ENCODE assay signal across 38 cellular contexts in genomic region chr4:59341506-59341905, GRCh38.
"Had no signal": no experiment of that assay in that cellular context is flagged by ENCODE, and none has a peak within 500 bp of the region (broad histone marks: within the 10 kb centered on the region; RNA-seq: fewer than 3 reads in every experiment).

No MANE protein-coding gene starts in this region.

- H3K27ac ChIP-seq: adrenal gland, body of pancreas, brain microvascular endothelial cell, cardiac muscle cell had no signal

- H3K27me3 Mint-ChIP-seq: activated B cell treated with CpG ODN at 0.5 μM for 24 hours; activated CD4-positive, alpha-beta memory T cell treated with anti-CD3 and anti-CD28 coated beads for 36 hours; activated CD4-positive, alpha-beta T cell treated with anti-CD3 and anti-CD28 coated beads, Interleukin-2, amount 10 ng/mL, durations not matched to agents 24 days and 14 days; activated CD8-positive, alpha-beta T cell treated with anti-CD3 and anti-CD28 coated beads for 36 hours; activated naive CD8-positive, alpha-beta T cell treated with anti-CD3 and anti-CD28 coated beads for 36 hours; activated T-helper 17 cell treated with anti-CD3 and anti-CD28 coated beads, Interleukin-2, amount 50 U/mL, for 72 hours; central memory CD8-positive, alpha-beta T cell had no signal

- H3K36me3 ChIP-seq: adrenal gland, brain microvascular endothelial cell, cardiac muscle cell had no signal

- H3K4me1 Mint-ChIP-seq: activated B cell treated with CpG ODN at 0.5 μM for 24 hours; activated CD4-positive, alpha-beta T cell treated with anti-CD3 and anti-CD28 coated beads, Interleukin-2, amount 10 ng/mL, durations not matched to agents 24 days and 14 days; activated naive CD8-positive, alpha-beta T cell treated with anti-CD3 and anti-CD28 coated beads for 36 hours; activated T-helper 17 cell treated with anti-CD3 and anti-CD28 coated beads, Interleukin-2, amount 50 U/mL, for 72 hours; central memory CD8-positive, alpha-beta T cell had no signal

- H3K9me3 ChIP-seq: adrenal gland, body of pancreas had no signal

- H3K36me3 Mint-ChIP-seq: activated CD4-positive, alpha-beta memory T cell treated with anti-CD3 and anti-CD28 coated beads for 36 hours; activated naive CD4-positive, alpha-beta T cell treated with anti-CD3 and anti-CD28 coated beads, Interleukin-2, amount 50 U/mL, for 72 hours; activated naive CD8-positive, alpha-beta T cell treated with anti-CD3 and anti-CD28 coated beads for 36 hours had no signal

- H3K4me3 ChIP-seq: adrenal gland, body of pancreas, cardiac muscle cell had no signal

- H3K4me3 Mint-ChIP-seq: activated B cell treated with CpG ODN at 0.5 μM for 24 hours; activated CD4-positive, alpha-beta memory T cell treated with anti-CD3 and anti-CD28 coated beads for 36 hours; activated CD4-positive, alpha-beta T cell treated with anti-CD3 and anti-CD28 coated beads, Interleukin-2, amount 10 ng/mL, durations not matched to agents 24 days and 14 days; activated CD8-positive, alpha-beta T cell treated with anti-CD3 and anti-CD28 coated beads for 36 hours; activated naive CD4-positive, alpha-beta T cell treated with anti-CD3 and anti-CD28 coated beads for 36 hours; activated naive CD8-positive, alpha-beta T cell treated with anti-CD3 and anti-CD28 coated beads for 36 hours; activated T-cell treated with anti-CD3 and anti-CD28 coated beads, Interleukin-2, amount 50 U/mL, for 4 hours; activated T-cell treated with anti-CD3 and anti-CD28 coated beads, Interleukin-2, amount 50 U/mL, for 72 hours; activated T-helper 1 cell treated with anti-CD3 and anti-CD28 coated beads, Interleukin-12 subunit alpha, Interleukin-12 subunit beta, Interleukin-2, Interleukin-4 antibody, amounts not matched to agents 30 ng/mL and 10 ng/mL and 1 ng/mL, durations not matched to agents 14 hours and 24 hours and 36 hours; activated T-helper 17 cell treated with anti-CD3 and anti-CD28 coated beads, Interleukin-2, amount 50 U/mL, for 72 hours; central memory CD8-positive, alpha-beta T cell; T-helper 1 cell treated with Interleukin-12 subunit alpha and Interleukin-12 subunit beta and Interleukin-4 antibody, amounts not matched to agents 30 μg/mL and 1 μg/mL, for 36 hours; T-helper 2 cell treated with Interferon-gamma antibody and Interleukin-4, amounts not matched to agents 5 μg/mL and 100 μg/mL, for 36 hours had no signal

- H3K27me3 ChIP-seq: adrenal gland, body of pancreas, brain microvascular endothelial cell, cardiac muscle cell had no signal

- H3K27ac Mint-ChIP-seq: activated B cell treated with CpG ODN at 0.5 μM for 24 hours; activated CD4-positive, alpha-beta memory T cell treated with anti-CD3 and anti-CD28 coated beads for 36 hours; activated CD4-positive, alpha-beta T cell treated with anti-CD3 and anti-CD28 coated beads, Interleukin-2, amount 10 ng/mL, durations not matched to agents 24 days and 14 days; activated CD8-positive, alpha-beta T cell treated with anti-CD3 and anti-CD28 coated beads for 36 hours; activated naive CD4-positive, alpha-beta T cell treated with anti-CD3 and anti-CD28 coated beads for 36 hours; activated naive CD4-positive, alpha-beta T cell treated with anti-CD3 and anti-CD28 coated beads, Interleukin-2, amount 50 U/mL, for 72 hours; activated naive CD8-positive, alpha-beta T cell treated with anti-CD3 and anti-CD28 coated beads for 36 hours; activated T-cell treated with anti-CD3 and anti-CD28 coated beads, Interleukin-2, amount 50 U/mL, for 72 hours; activated T-helper 1 cell treated with anti-CD3 and anti-CD28 coated beads, Interleukin-12 subunit alpha, Interleukin-12 subunit beta, Interleukin-2, Interleukin-4 antibody, amounts not matched to agents 30 ng/mL and 10 ng/mL and 1 ng/mL, durations not matched to agents 14 hours and 24 hours and 36 hours; activated T-helper 17 cell treated with anti-CD3 and anti-CD28 coated beads, Interleukin-2, amount 50 U/mL, for 72 hours; T-helper 1 cell treated with Interleukin-12 subunit alpha and Interleukin-12 subunit beta and Interleukin-4 antibody, amounts not matched to agents 30 μg/mL and 1 μg/mL, for 36 hours; T-helper 2 cell treated with Interferon-gamma antibody and Interleukin-4, amounts not matched to agents 5 μg/mL and 100 μg/mL, for 36 hours had no signal

- H3K4me1 ChIP-seq: adrenal gland, body of pancreas had no signal

- H3K9me3 Mint-ChIP-seq: activated CD4-positive, alpha-beta T cell treated with anti-CD3 and anti-CD28 coated beads, Interleukin-2, amount 10 ng/mL, durations not matched to agents 24 days and 14 days; activated T-helper 1 cell treated with anti-CD3 and anti-CD28 coated beads, Interleukin-12 subunit alpha, Interleukin-12 subunit beta, Interleukin-2, Interleukin-4 antibody, amounts not matched to agents 30 ng/mL and 10 ng/mL and 1 ng/mL, durations not matched to agents 14 hours and 24 hours and 36 hours had no signal

- DNase-seq: activated B cell treated with CpG ODN at 0.5 μM for 24 hours; activated CD4-positive, alpha-beta memory T cell treated with anti-CD3 and anti-CD28 coated beads for 36 hours; activated CD4-positive, alpha-beta T cell treated with anti-CD3 and anti-CD28 coated beads for 4 hours; activated CD4-positive, alpha-beta T cell treated with anti-CD3 and anti-CD28 coated beads, Interleukin-2, amount 10 ng/mL, durations not matched to agents 24 days and 14 days; activated CD4-positive, alpha-beta T cell treated with anti-CD3 and anti-CD28 coated beads, Interleukin-2, amount 50 U/mL, for 1 hour; activated CD4-positive, alpha-beta T cell treated with anti-CD3 and anti-CD28 coated beads, Interleukin-2, amount 50 U/mL, for 4 hours; activated CD4-positive, CD25-positive, alpha-beta regulatory T cell treated with anti-CD3 and anti-CD28 coated beads, Interleukin-2, amount 50 U/mL, for 72 hours; activated CD8-positive, alpha-beta memory T cell treated with anti-CD3 and anti-CD28 coated beads, Interleukin-2, amount 50 U/mL, for 4 hours; activated CD8-positive, alpha-beta T cell treated with anti-CD3 and anti-CD28 coated beads for 36 hours; activated effector memory CD4-positive, alpha-beta T cell treated with anti-CD3 and anti-CD28 coated beads, Interleukin-2, amount 50 U/mL, for 16 hours; activated gamma-delta T cell treated with Interleukin-2 at 50 U/mL for 16 hours; activated naive CD4-positive, alpha-beta T cell; activated naive CD4-positive, alpha-beta T cell treated with anti-CD3 and anti-CD28 coated beads for 36 hours; activated naive CD4-positive, alpha-beta T cell treated with anti-CD3 and anti-CD28 coated beads, Interleukin-2, amount 50 U/mL, for 16 hours; activated naive CD8-positive, alpha-beta T cell treated with anti-CD3 and anti-CD28 coated beads for 36 hours; activated T-cell treated with anti-CD3 and anti-CD28 coated beads for 4 hours; activated T-cell treated with anti-CD3 and anti-CD28 coated beads, Interleukin-2, amount 50 U/mL, for 1 hour; activated T-cell treated with anti-CD3 and anti-CD28 coated beads, Interleukin-2, amount 50 U/mL, for 4 hours; activated T-cell treated with anti-CD3 and anti-CD28 coated beads, Interleukin-2, amount 50 U/mL, for 72 hours; adrenal gland; amniotic stem cell; aorta; body of pancreas; brain microvascular endothelial cell; caudate nucleus; cerebellar nuclear complex; T-helper 1 cell; T-helper 2 cell; T-helper 9 cell had no signal

- FAIRE-seq: astrocyte, bronchial epithelial cell had no signal
